ENCODE assay signal across 10 cellular contexts in genomic region chr13:75749407-75749806, GRCh38.
A peak's percentile ranks its signal among the peaks of the same experiment; 100 is the strongest.
DNase-seq lines count a peak whose midpoint lies in the region; ATAC-seq and TF ChIP-seq lines count a peak whose summit lies in the region.
"Had no signal": no experiment of that assay in that cellular context is flagged by ENCODE, and none has a peak within 500 bp of the region (broad histone marks: within the 10 kb centered on the region; RNA-seq: fewer than 3 reads in every experiment).

No MANE protein-coding gene starts in this region.

- 21 to 22% methylated on average over 4 of the region's 4 CpGs for WGBS in heart right ventricle, 2 donors
- WGBS in aorta, 2 donors = 4 to 6% methylated on average over 4 of the region's 4 CpGs

- H3K4me1 ChIP-seq in RWPE2 (ENCODE audit: insufficient read depth, poor library complexity, severe bottlenecking) = peaks cover 5% of the 10 kb centered on the region
- peaks cover 0 to 18% (median 0%) of the 10 kb centered on the region in 9 donors for H3K4me1 ChIP-seq in heart right ventricle
- peaks cover 0 to 2% of the 10 kb centered on the region in 2 donors for H3K4me1 ChIP-seq in aorta (ENCODE audit: control insufficient read depth in 1 of 2, insufficient read depth in 2 of 2, low read length in 2 of 2)

- H3K27me3 ChIP-seq in RWPE2 (ENCODE audit: insufficient read depth, poor library complexity, severe bottlenecking) = no peaks in the 10 kb centered on the region
- H3K27me3 ChIP-seq in heart right ventricle = no peaks in the 10 kb centered on the region
- H3K27me3 ChIP-seq in aorta (ENCODE audit: control insufficient read depth in 1 of 2, insufficient read depth in 2 of 2, low read length in 1 of 2) = no peaks in the 10 kb centered on the region

- no peak for DNase-seq in Right ventricle myocardium superior
- DNase-seq in cardiac septum (ENCODE audit: low spot score) = no peak
- DNase-seq in RWPE2 (ENCODE audit: low spot score) = no peak
- DNase-seq in heart right ventricle = no peak
- peak; percentile 80 to 82 for DNase-seq in aorta
- DNase-seq in T-helper 9 cell = no peak
- DNase-seq in GM10248 (ENCODE audit: extremely low spot score) = no peak
- no peak for DNase-seq in stimulated activated CD4-positive, alpha-beta T cell treated with anti-CD3 and anti-CD28 coated beads, Interleukin-12 subunit alpha, Interleukin-12 subunit beta, amount 100 ng/mL, for 4 hours
- DNase-seq: activated gamma-delta T cell treated with Interleukin-2 at 50 U/mL for 16 hours, KBM-7 had no signal

- intact Hi-C loops in Right ventricle myocardium superior (cut with DNase I) = no loop called here
- intact Hi-C loops in cardiac septum (cut with DNase I) = no loop called here
- intact Hi-C loops in heart right ventricle (cut with DNase I) = no loop called here
- intact Hi-C loops in aorta (cut with DNase I) = loop anchor here (5.0 kb wide), 1 partner anchor 47 kb away; no protein-coding TSS in a partner anchor

- H3K27ac ChIP-seq in RWPE2 (ENCODE audit: poor library complexity, severe bottlenecking) = no peak overlapping the region
- H3K27ac ChIP-seq in heart right ventricle = peak overlapping the region in 1 of 10 donors; percentile 28
- peak overlapping the region in 1 of 2 donors; percentile 14 for H3K27ac ChIP-seq in aorta (ENCODE audit: low read depth in 1 of 2, low read length in 2 of 2)

- peak; percentile 69 for ATAC-seq in Right ventricle myocardium superior (ENCODE audit: poor library complexity)
- ATAC-seq in RWPE2 (ENCODE audit: low read depth) = peak; percentile 52
- ATAC-seq in heart right ventricle = peak in 5 of 8 donors; percentile 42 to 66 (median 59)
- peak; percentile 81 for ATAC-seq in aorta (ENCODE audit: low FRiP score)

- CTCF ChIA-PET in GM10248 (lab: Yijun Ruan, JAX) = interaction anchor here (1.0 to 2.7 kb wide), 3 partner anchors 9 to 53 kb away, joined by 3 to 13 read pairs (median 5); no protein-coding TSS in a partner anchor

- H3K4me3 ChIP-seq in RWPE2 (ENCODE audit: severe bottlenecking) = no peak overlapping the region
- no peak overlapping the region for H3K4me3 ChIP-seq in heart right ventricle
- H3K4me3 ChIP-seq in aorta (ENCODE audit: low read length in 2 of 2) = no peak overlapping the region

- H3K36me3 ChIP-seq in RWPE2 (ENCODE audit: low read depth) = no peaks in the 10 kb centered on the region
- H3K36me3 ChIP-seq in heart right ventricle = no peaks in the 10 kb centered on the region
- H3K36me3 ChIP-seq in aorta (ENCODE audit: control insufficient read depth in 1 of 2, insufficient read depth in 2 of 2, low read length in 1 of 2) = no peaks in the 10 kb centered on the region

- POLR2A ChIA-PET in GM10248 (lab: Yijun Ruan, JAX) = no interaction called here

- TF ChIP-seq CTCF in RWPE2 (IDR thresholded peaks at IDR 0.05; ENCODE audit: poor library complexity, severe bottlenecking) (no peak), heart right ventricle (IDR thresholded peaks at IDR 0.05) (no peak), GM10248 (IDR thresholded peaks at IDR 0.05; ENCODE audit: control extremely low read depth, extremely low read depth, low read depth, missing control alignments) (no peak)

- H3K9me3 ChIP-seq in RWPE2 (ENCODE audit: severe bottlenecking) = no peaks in the 10 kb centered on the region
- peaks cover 0 to 25% (median 0%) of the 10 kb centered on the region in 11 donors for H3K9me3 ChIP-seq in heart right ventricle
- no peaks in the 10 kb centered on the region for H3K9me3 ChIP-seq in aorta (ENCODE audit: control insufficient read depth, low read length)

Comparison
In these comparisons a context has a peak if more than half of its experiments do, and no peak if none do; other contexts are left out.
1. DNase-seq: peak in aorta (2 of 2); none in Right ventricle myocardium superior (single experiment), cardiac septum (single experiment), RWPE2 (single experiment), heart right ventricle (0 of 2), T-helper 9 cell (single experiment), GM10248 (single experiment) and stimulated activated CD4-positive, alpha-beta T cell treated with anti-CD3 and anti-CD28 coated beads, Interleukin-12 subunit alpha, Interleukin-12 subunit beta, amount 100 ng/mL, for 4 hours (single experiment).
2. intact Hi-C loops: an anchor here in aorta (5.0 kb wide); none called in Right ventricle myocardium superior, cardiac septum and heart right ventricle.
3. Peak in every context shown above with its lines, with median percentiles within 50 percentile points of each other: ATAC-seq.